13 cellular contexts compared by ENCODE assay signal in the genomic region with DNA sequence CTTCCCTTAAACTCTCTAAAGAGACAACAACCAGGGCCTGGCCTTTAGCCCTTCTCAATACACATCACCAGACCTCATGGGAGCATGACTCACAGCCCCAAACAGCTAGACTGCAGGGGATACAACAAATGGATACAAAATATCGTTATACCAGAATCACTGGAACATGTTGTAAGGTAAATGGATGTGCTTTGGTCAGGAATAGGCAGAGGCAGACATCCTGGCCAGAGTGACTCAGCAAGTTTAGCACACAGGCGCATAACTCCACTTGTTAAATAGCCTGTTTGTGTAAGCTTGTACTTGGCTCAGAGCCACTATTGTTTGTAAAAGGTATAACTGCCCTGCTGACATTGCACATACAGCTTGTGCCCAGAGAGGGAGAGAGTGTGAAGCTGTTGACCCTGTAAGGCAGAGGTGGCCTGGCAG. TPM values are rescaled to one million over a fixed set of nuclear protein-coding genes. Genes with fewer than 3 reads are reported as not detected.
DNase-seq lines count a peak whose midpoint lies in the region; ATAC-seq, FAIRE-seq and TF ChIP-seq lines count a peak whose summit lies in the region.
"Had no signal": no experiment of that assay in that cellular context is flagged by ENCODE, and none has a peak within 500 bp of the region (broad histone marks: within the 10 kb centered on the region; RNA-seq: fewer than 3 reads in every experiment).

No MANE protein-coding gene starts in this region.

- TF ChIP-seq CTCF in fibroblast of the aortic adventitia (IDR thresholded peaks at IDR 0.05; ENCODE audit: insufficient read depth, low read length), result no peak

- H3K4me3 ChIP-seq in fibroblast of the aortic adventitia (ENCODE audit: low read depth, low read length), result no peak overlapping the region
- H3K4me3 ChIP-seq: BLaER1 treated with 17β-estradiol and CSF1 and Interleukin-3, amounts not matched to agents 10 nM and 100 nM; thoracic aorta had no signal

- ATAC-seq in left ventricle myocardium superior (peak; percentile 47), HG03175 (IDR thresholded peaks at IDR 0.05; ENCODE audit: unreplicated experiment) (no peak)

- intact Hi-C loops in left ventricle myocardium superior (cut with micrococcal nuclease), result no loop called here
- intact Hi-C loops in cardiac septum (cut with DNase I), result no loop called here

- no peak for DNase-seq in left ventricle myocardium superior
- no peak for DNase-seq in cardiac septum (ENCODE audit: low spot score)
- peak; percentile 32 for DNase-seq in SW480 (ENCODE audit: low spot score)
- peak; percentile 66 for DNase-seq in fibroblast of the aortic adventitia (ENCODE audit: low read depth)
- peak; percentile 27 for DNase-seq in urothelium cell line (ENCODE audit: low spot score)
- DNase-seq in activated T-cell treated with anti-CD3 and anti-CD28 coated beads, Interleukin-2, amount 50 U/mL, for 48 hours, result no peak
- no peak for DNase-seq in epidermal melanocyte (ENCODE audit: insufficient read length, low spot score)
- DNase-seq: activated CD4-positive, alpha-beta memory T cell treated with anti-CD3 and anti-CD28 coated beads, Interleukin-2, amount 10 ng/mL, durations not matched to agents 7 days and 5 days; Karpas-422 had no signal

- FAIRE-seq in urothelium cell line (lab: Jason Lieb, UNC), result no peak

RNA-seq across cellular contexts. Expression of gene TMED3, which starts 18.3 kb away (rescaled TPM):
- 14.6 TPM for total RNA-seq in left ventricle myocardium superior
- 27.2 TPM for total RNA-seq in cardiac septum
- total RNA-seq in fibroblast of the aortic adventitia (ENCODE audit: low replicate concordance), result 45.1 and 97.4 TPM in 2 replicates

RNA-seq across cellular contexts. Expression of gene ANKRD34C, which starts 46.7 kb away (rescaled TPM):
- total RNA-seq in left ventricle myocardium superior (not detected), cardiac septum (0.78 TPM), fibroblast of the aortic adventitia (ENCODE audit: low replicate concordance) (not detected in 2 replicates)
- total RNA-seq: activated CD4-positive, alpha-beta memory T cell treated with anti-CD3 and anti-CD28 coated beads, Interleukin-2, amount 10 ng/mL, durations not matched to agents 7 days and 5 days; kidney epithelial cell; thoracic aorta had no signal

Comparison
In these comparisons a context has a peak if more than half of its experiments do, and no peak if none do; other contexts are left out.
1. DNase-seq: peak in SW480 (single experiment), fibroblast of the aortic adventitia (single experiment) and urothelium cell line (single experiment); none in left ventricle myocardium superior (single experiment), cardiac septum (single experiment), activated T-cell treated with anti-CD3 and anti-CD28 coated beads, Interleukin-2, amount 50 U/mL, for 48 hours (0 of 2) and epidermal melanocyte (single experiment).